1 cellular context compared by ENCODE assay signal in genomic region chr12:121060149-121061001, GRCh38.
TF ChIP-seq lines count a peak whose summit lies in the region.

No MANE protein-coding gene starts in this region.

TF ChIP-seq in K562, 482 proteins besides CTCF, POLR2A, EP300 and RAD21 (continued from another document and continues in another):
- TF ChIP-seq XRCC4 (IDR thresholded peaks at IDR 0.05; ENCODE audit: extremely low read depth, insufficient read depth, insufficient read length) (no peak), ZNF41 (CRISPR knock-in tag; conservative IDR thresholded peaks at IDR 0.05) (no peak), RNF2 (IDR thresholded peaks at IDR 0.05) (no peak), ZNF263 (CRISPR knock-in tag; IDR thresholded peaks at IDR 0.05; ENCODE audit: borderline replicate concordance) (no peak), MCM3 (IDR thresholded peaks at IDR 0.05) (no peak), NR2C2 (CRISPR knock-in tag; IDR thresholded peaks at IDR 0.05) (no peak), NR2C2 (tag; IDR thresholded peaks at IDR 0.05) (peak; percentile 82), TAF9B (IDR thresholded peaks at IDR 0.05; ENCODE audit: partially characterized antibody) (no peak), SIN3B (IDR thresholded peaks at IDR 0.05; ENCODE audit: low read depth) (no peak), PTBP1 (IDR thresholded peaks at IDR 0.05; ENCODE audit: low read depth, low read length) (no peak), EP400 (IDR thresholded peaks at IDR 0.05) (no peak), ZNF239 (CRISPR knock-in tag; IDR thresholded peaks at IDR 0.05) (no peak), ATF7 (IDR thresholded peaks at IDR 0.05) (peak; percentile 36; the same call in 1 of the 2 replicates), ZBTB40 (IDR thresholded peaks at IDR 0.05) (0 out of 2 replicates have a peak, but pooled peaks have one; percentile 47), ZBTB40 (CRISPR knock-in tag; IDR thresholded peaks at IDR 0.05) (no peak), ZNF140 (CRISPR knock-in tag; IDR thresholded peaks at IDR 0.05) (no peak), NEUROD1 (IDR thresholded peaks at IDR 0.05; ENCODE audit: borderline replicate concordance, low read depth, low read length, partially characterized antibody) (no peak), E2F6 (IDR thresholded peaks at IDR 0.05; ENCODE audit: borderline replicate concordance in 1 of 2, extremely low read depth in 1 of 2, insufficient read depth in 1 of 2, insufficient read length in 1 of 2, low read depth in 1 of 2, low read length in 1 of 2, poor library complexity in 1 of 2, severe bottlenecking in 1 of 2) (no peak), BRF1 (IDR thresholded peaks at IDR 0.05; ENCODE audit: borderline replicate concordance, extremely low read depth, insufficient read length) (no peak), PHTF2 (CRISPR knock-in tag; IDR thresholded peaks at IDR 0.05) (no peak), BRCA1 (IDR thresholded peaks at IDR 0.05) (no peak), BRCA1 (CRISPR knock-in tag; IDR thresholded peaks at IDR 0.05) (no peak), NFIX (CRISPR knock-in tag; IDR thresholded peaks at IDR 0.05; ENCODE audit: low read depth) (no peak), HDAC2 (IDR thresholded peaks at IDR 0.05) (no peak), ZNF561 (CRISPR knock-in tag; conservative IDR thresholded peaks at IDR 0.05) (no peak), BHLHE40 (IDR thresholded peaks at IDR 0.05; ENCODE audit: low read length) (no peak), SIX5 (IDR thresholded peaks at IDR 0.05; ENCODE audit: borderline replicate concordance in 1 of 2, insufficient read depth in 1 of 2, low read depth in 1 of 2, low read length in 2 of 2) (no peak), OTX1 (CRISPR knock-in tag; IDR thresholded peaks at IDR 0.05) (no peak), RBM14 (IDR thresholded peaks at IDR 0.05; ENCODE audit: borderline replicate concordance, insufficient read depth, low read depth, low read length) (no peak), TOE1 (IDR thresholded peaks at IDR 0.05; ENCODE audit: borderline replicate concordance) (0 out of 2 replicates have a peak, but pooled peaks have one; percentile 19), TOE1 (CRISPR knock-in tag; IDR thresholded peaks at IDR 0.05; ENCODE audit: borderline replicate concordance, low read depth) (no peak), ZBTB34 (CRISPR knock-in tag; IDR thresholded peaks at IDR 0.05) (no peak), U2AF2 (optimal IDR thresholded peaks at IDR 0.05; ENCODE audit: low read depth, low read length) (no peak), POU5F1 (IDR thresholded peaks at IDR 0.05; ENCODE audit: borderline replicate concordance, low read depth, low read length, partially characterized antibody) (no peak), CTBP1 (IDR thresholded peaks at IDR 0.05; ENCODE audit: borderline replicate concordance) (peak; percentile 41; the same call in 1 of the 2 replicates), STAT5B (CRISPR knock-in tag; IDR thresholded peaks at IDR 0.05) (no peak), CBFA2T3 (IDR thresholded peaks at IDR 0.05) (no peak), DPF2 (IDR thresholded peaks at IDR 0.05) (no peak), CCAR2 (IDR thresholded peaks at IDR 0.05; ENCODE audit: low read depth, low read length) (no peak), ZNF316 (IDR thresholded peaks at IDR 0.05) (peak; percentile 65), ZFPM2 (CRISPR knock-in tag; IDR thresholded peaks at IDR 0.05) (no peak), SREBF1 (IDR thresholded peaks at IDR 0.05; ENCODE audit: borderline replicate concordance, low read depth, low read length) (no peak), ZNF586 (CRISPR knock-in tag; conservative IDR thresholded peaks at IDR 0.05) (no peak), NCOA4 (IDR thresholded peaks at IDR 0.05; ENCODE audit: partially characterized antibody) (no peak), CBX8 (IDR thresholded peaks at IDR 0.05; ENCODE audit: borderline replicate concordance, extremely low read depth, low read depth, low read length, poor library complexity, severe bottlenecking) (no peak), ERF (CRISPR knock-in tag; IDR thresholded peaks at IDR 0.05) (no peak), FOXK2 (conservative IDR thresholded peaks at IDR 0.05 in 1 of 2, IDR thresholded peaks at IDR 0.05 in 1 of 2; ENCODE audit: low read depth in 2 of 2) (no peak), RCOR1 (IDR thresholded peaks at IDR 0.05; ENCODE audit: borderline replicate concordance in 1 of 2, low read depth in 2 of 2, low read length in 2 of 2) (0 out of 4 replicates have a peak, but pooled peaks of 1 of the 2 experiments have one; percentile 15), NR1H2 (CRISPR knock-in tag; IDR thresholded peaks at IDR 0.05) (no peak), ZNF12 (CRISPR knock-in tag; IDR thresholded peaks at IDR 0.05) (no peak), RBBP5 (IDR thresholded peaks at IDR 0.05; ENCODE audit: borderline replicate concordance, insufficient read depth, low read length, poor library complexity, severe bottlenecking) (no peak)
- TF ChIP-seq, protein P1, sequence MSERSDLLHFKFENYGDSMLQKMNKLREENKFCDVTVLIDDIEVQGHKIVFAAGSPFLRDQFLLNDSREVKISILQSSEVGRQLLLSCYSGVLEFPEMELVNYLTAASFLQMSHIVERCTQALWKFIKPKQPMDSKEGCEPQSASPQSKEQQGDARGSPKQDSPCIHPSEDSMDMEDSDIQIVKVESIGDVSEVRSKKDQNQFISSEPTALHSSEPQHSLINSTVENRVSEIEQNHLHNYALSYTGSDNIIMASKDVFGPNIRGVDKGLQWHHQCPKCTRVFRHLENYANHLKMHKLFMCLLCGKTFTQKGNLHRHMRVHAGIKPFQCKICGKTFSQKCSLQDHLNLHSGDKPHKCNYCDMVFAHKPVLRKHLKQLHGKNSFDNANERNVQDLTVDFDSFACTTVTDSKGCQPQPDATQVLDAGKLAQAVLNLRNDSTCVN (CRISPR knock-in tag; IDR thresholded peaks at IDR 0.05) = no peak
- TF ChIP-seq, protein P2, sequence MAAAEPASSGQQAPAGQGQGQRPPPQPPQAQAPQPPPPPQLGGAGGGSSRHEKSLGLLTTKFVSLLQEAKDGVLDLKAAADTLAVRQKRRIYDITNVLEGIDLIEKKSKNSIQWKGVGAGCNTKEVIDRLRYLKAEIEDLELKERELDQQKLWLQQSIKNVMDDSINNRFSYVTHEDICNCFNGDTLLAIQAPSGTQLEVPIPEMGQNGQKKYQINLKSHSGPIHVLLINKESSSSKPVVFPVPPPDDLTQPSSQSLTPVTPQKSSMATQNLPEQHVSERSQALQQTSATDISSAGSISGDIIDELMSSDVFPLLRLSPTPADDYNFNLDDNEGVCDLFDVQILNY (CRISPR knock-in tag; IDR thresholded peaks at IDR 0.05) = no peak
- TF ChIP-seq, protein P3, sequence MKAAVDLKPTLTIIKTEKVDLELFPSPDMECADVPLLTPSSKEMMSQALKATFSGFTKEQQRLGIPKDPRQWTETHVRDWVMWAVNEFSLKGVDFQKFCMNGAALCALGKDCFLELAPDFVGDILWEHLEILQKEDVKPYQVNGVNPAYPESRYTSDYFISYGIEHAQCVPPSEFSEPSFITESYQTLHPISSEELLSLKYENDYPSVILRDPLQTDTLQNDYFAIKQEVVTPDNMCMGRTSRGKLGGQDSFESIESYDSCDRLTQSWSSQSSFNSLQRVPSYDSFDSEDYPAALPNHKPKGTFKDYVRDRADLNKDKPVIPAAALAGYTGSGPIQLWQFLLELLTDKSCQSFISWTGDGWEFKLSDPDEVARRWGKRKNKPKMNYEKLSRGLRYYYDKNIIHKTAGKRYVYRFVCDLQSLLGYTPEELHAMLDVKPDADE (conservative IDR thresholded peaks at IDR 0.05; ENCODE audit: control insufficient read depth, low read depth, low read length) = no peak
- TF ChIP-seq, protein P4, sequence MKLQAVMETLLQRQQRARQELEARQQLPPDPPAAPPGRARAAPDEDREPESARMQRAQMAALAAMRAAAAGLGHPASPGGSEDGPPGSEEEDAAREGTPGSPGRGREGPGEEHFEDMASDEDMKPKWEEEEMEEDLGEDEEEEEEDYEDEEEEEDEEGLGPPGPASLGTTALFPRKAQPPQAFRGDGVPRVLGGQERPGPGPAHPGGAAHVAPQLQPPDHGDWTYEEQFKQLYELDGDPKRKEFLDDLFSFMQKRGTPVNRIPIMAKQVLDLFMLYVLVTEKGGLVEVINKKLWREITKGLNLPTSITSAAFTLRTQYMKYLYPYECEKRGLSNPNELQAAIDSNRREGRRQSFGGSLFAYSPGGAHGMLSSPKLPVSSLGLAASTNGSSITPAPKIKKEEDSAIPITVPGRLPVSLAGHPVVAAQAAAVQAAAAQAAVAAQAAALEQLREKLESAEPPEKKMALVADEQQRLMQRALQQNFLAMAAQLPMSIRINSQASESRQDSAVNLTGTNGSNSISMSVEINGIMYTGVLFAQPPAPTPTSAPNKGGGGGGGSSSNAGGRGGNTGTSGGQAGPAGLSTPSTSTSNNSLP (IDR thresholded peaks at IDR 0.05; ENCODE audit: borderline replicate concordance, low read depth, low read length) = no peak
- TF ChIP-seq, protein P5, sequence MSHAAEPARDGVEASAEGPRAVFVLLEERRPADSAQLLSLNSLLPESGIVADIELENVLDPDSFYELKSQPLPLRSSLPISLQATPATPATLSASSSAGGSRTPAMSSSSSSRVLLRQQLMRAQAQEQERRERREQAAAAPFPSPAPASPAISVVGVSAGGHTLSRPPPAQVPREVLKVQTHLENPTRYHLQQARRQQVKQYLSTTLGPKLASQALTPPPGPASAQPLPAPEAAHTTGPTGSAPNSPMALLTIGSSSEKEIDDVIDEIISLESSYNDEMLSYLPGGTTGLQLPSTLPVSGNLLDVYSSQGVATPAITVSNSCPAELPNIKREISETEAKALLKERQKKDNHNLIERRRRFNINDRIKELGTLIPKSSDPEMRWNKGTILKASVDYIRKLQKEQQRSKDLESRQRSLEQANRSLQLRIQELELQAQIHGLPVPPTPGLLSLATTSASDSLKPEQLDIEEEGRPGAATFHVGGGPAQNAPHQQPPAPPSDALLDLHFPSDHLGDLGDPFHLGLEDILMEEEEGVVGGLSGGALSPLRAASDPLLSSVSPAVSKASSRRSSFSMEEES (CRISPR knock-in tag; IDR thresholded peaks at IDR 0.05) = no peak
